ENCODE assay signal across 8 cellular contexts in the genomic region with DNA sequence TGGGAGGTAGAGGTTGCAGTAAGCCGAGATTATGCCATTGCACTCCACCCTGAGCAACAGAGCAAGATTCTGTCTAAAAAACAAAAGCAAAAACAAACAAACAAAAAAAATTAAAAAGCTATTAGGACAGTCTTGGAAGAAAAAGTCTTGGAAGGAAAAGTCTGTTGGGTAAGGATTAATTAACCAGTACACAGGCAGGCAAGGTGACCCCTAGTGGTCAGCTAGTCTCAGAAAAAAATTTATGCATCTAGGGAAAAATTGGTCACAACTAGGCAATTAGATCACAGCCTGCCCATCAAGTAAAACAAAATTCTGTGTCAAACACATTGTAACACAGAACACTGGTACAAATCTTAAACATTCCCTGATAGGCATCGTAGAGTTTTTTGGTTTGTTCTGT. TPM values are rescaled to one million over a fixed set of nuclear protein-coding genes. Genes with fewer than 3 reads are reported as not detected.
DNase-seq lines count a peak whose midpoint lies in the region; FAIRE-seq and TF ChIP-seq lines count a peak whose summit lies in the region.

No MANE protein-coding gene starts in this region.

- DNase-seq in Ammon's horn (ENCODE audit: low spot score): peak; percentile 39
- peak; percentile 25 for DNase-seq in GM13977 (ENCODE audit: low spot score)
- DNase-seq in RCC 7860 (ENCODE audit: low spot score): peak; percentile 35
- peak; percentile 55 to 68 for DNase-seq in erythroblast (lab: John Stamatoyannopoulos, UW)
- peak; percentile 70 for DNase-seq in renal cortical epithelial cell (ENCODE audit: low read depth)
- no peak for DNase-seq in HuH-7.5 (ENCODE audit: low spot score)
- DNase-seq in activated CD4-positive, alpha-beta T cell treated with anti-CD3 and anti-CD28 coated beads, Interleukin-2, amount 50 U/mL, for 48 hours: no peak
- DNase-seq in NCI-H524 treated with DMSO at 0.1 percent for 48 hours (lab: John Stamatoyannopoulos, UW): no peak

- peak; percentile 64 for FAIRE-seq in RCC 7860 (lab: Jason Lieb, UNC)

- in situ Hi-C loops in GM13977 (cut with MboI; ENCODE audit: low pct_unique_long_range_greater_than_20kb, low sequenced_read_pairs, unreplicated experiment): no loop called here

- TF ChIP-seq POLR2A in erythroblast (IDR thresholded peaks at IDR 0.05; ENCODE audit: low read length): no peak

- peak; percentile 56 for TF ChIP-seq CTCF in GM13977 (IDR thresholded peaks at IDR 0.05; ENCODE audit: extremely low read depth, insufficient read depth, missing control alignments)

RNA-seq across cellular contexts. Expression of a gene that starts 6.7 kb away (rescaled TPM):
- 7.3 and 13.8 TPM in 2 replicates for total RNA-seq in renal cortical epithelial cell

RNA-seq across cellular contexts. Expression of a gene that starts 43.6 kb away (rescaled TPM):
- total RNA-seq in renal cortical epithelial cell: 25.7 and 33.1 TPM in 2 replicates

Comparison
In these comparisons a context has a peak if more than half of its experiments do, and no peak if none do; other contexts are left out.
1. DNase-seq: peak in Ammon's horn (single experiment), GM13977 (single experiment), RCC 7860 (single experiment), erythroblast (2 of 2) and renal cortical epithelial cell (single experiment); none in HuH-7.5 (single experiment), activated CD4-positive, alpha-beta T cell treated with anti-CD3 and anti-CD28 coated beads, Interleukin-2, amount 50 U/mL, for 48 hours (0 of 2) and NCI-H524 treated with DMSO at 0.1 percent for 48 hours (single experiment).